1 cellular context compared by ENCODE assay signal in the genomic region with DNA sequence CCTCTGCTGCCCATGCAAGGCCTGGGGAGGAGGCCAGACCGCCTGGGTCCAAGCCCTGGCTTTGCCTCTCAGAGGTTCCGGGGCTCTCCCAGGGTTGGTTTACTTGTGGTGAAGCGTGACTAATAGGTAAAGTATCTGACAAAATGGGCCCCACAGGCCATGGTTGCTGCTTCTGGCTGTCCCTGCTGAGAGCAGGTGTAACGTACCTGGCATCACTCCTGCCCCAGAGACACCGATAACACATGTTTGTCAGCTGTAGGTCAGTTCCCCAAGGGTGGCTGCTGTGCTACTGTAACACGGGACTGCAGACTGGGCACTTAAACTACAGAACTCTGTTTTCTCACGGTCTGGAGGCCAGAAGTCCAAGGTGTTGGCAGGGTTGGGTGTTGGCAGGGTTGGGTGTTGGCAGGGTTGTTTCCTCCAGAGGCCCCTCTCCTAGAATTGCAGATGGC.
TF ChIP-seq lines count a peak whose summit lies in the region.

No MANE protein-coding gene starts in this region.

TF ChIP-seq in IMR-90, 13 proteins besides CTCF, POLR2A, EP300 and RAD21:
- TF ChIP-seq MXI1 (IDR thresholded peaks at IDR 0.05; ENCODE audit: borderline replicate concordance, low read depth, low read length) = no peak
- TF ChIP-seq MAZ (IDR thresholded peaks at IDR 0.05; ENCODE audit: borderline replicate concordance, low read depth, low read length) = no peak
- no peak for TF ChIP-seq SMC3 (IDR thresholded peaks at IDR 0.05; ENCODE audit: low read depth, low read length)
- no peak for TF ChIP-seq NFE2L2 (IDR thresholded peaks at IDR 0.05; ENCODE audit: low read depth, low read length)
- TF ChIP-seq CEBPB (IDR thresholded peaks at IDR 0.05; ENCODE audit: low read depth, low read length) = no peak
- no peak for TF ChIP-seq RFX5 (IDR thresholded peaks at IDR 0.05; ENCODE audit: low read depth, low read length)
- no peak for TF ChIP-seq RCOR1 (IDR thresholded peaks at IDR 0.05; ENCODE audit: insufficient replicate concordance, low read length)
- TF ChIP-seq FOS (IDR thresholded peaks at IDR 0.05; ENCODE audit: low read depth, low read length) = no peak
